In genomic region chr10:127398140-127398966, GRCh38 we compare ENCODE assay signal across 17 cellular contexts.
DNase-seq lines count a peak whose midpoint lies in the region; FAIRE-seq and TF ChIP-seq lines count a peak whose summit lies in the region.
"Had no signal": no experiment of that assay in that cellular context is flagged by ENCODE, and none has a peak within 500 bp of the region (broad histone marks: within the 10 kb centered on the region; RNA-seq: fewer than 3 reads in every experiment).

No MANE protein-coding gene starts in this region.

- in situ Hi-C loops in HAP-1 (cut with MboI; ENCODE audit: low sequenced_read_pairs), result no loop called here
- in situ Hi-C loops in G401 (cut with HindIII; ENCODE audit: low sequenced_read_pairs), result no loop called here

- no peak overlapping the region for H3K4me3 ChIP-seq in AG04450 (ENCODE audit: low read depth, low read length)
- no peak overlapping the region for H3K4me3 ChIP-seq in HAP-1
- H3K4me3 ChIP-seq: BLaER1, cardiac muscle cell, GM23338 had no signal

- no peaks in the 10 kb centered on the region for H3K4me1 ChIP-seq in HAP-1
- H3K4me1 ChIP-seq: BLaER1 had no signal

- CTCF ChIA-PET in AG04450 (lab: Charles Lee), result no interaction called here

- H3K27me3 ChIP-seq in AG04450 (ENCODE audit: control insufficient read depth, insufficient read depth, low read length) (no peaks in the 10 kb centered on the region), HAP-1 (ENCODE audit: low read depth) (no peaks in the 10 kb centered on the region)
- H3K27me3 ChIP-seq: BLaER1, cardiac muscle cell had no signal

- no peak for FAIRE-seq in HTR-8/SVneo (lab: Jason Lieb, UNC)
- FAIRE-seq: HepG2 had no signal

- POLR2A ChIA-PET in AG04450 (lab: Yijun Ruan, JAX), result no interaction called here

- TF ChIP-seq CTCF in AG04450 (IDR thresholded peaks at IDR 0.05; ENCODE audit: low read depth, low read length), result no peak

- DNase-seq in AG04450 (ENCODE audit: low read depth, low spot score) (peak; percentile 27), HTR-8/SVneo (ENCODE audit: insufficient read length, low spot score) (peak; percentile 34), caudate nucleus (lab: John Stamatoyannopoulos, UW) (peak in 23 of 61 donors; percentile 4 to 82 (median 21)), lung microvascular endothelial cell (ENCODE audit: low read depth in 2 of 2) (peak; percentile 10 to 48), medulla oblongata (ENCODE audit: extremely low spot score) (no peak), HAP-1 (ENCODE audit: low spot score in 2 of 2) (no peak), G401 (ENCODE audit: low spot score) (no peak), COR-L47 (lab: John Stamatoyannopoulos, UW) (no peak)
- DNase-seq: activated CD4-positive, CD25-positive, alpha-beta regulatory T cell treated with anti-CD3 and anti-CD28 coated beads, Interleukin-2, amount 50 U/mL, for 72 hours; activated T-cell treated with anti-CD3 and anti-CD28 coated beads, Interleukin-2, amount 50 U/mL, for 48 hours; naive thymus-derived CD8-positive, alpha-beta T cell; NCI-H1436; stimulated activated CD4-positive, alpha-beta T cell treated with anti-CD3 and anti-CD28 coated beads, Interleukin-12 subunit alpha, Interleukin-12 subunit beta, amount 100 ng/mL, for 4 hours had no signal

- H3K9me3 ChIP-seq in AG04450 (ENCODE audit: control insufficient read depth, insufficient read depth, low read length) (peaks cover 6% of the 10 kb centered on the region), HAP-1 (no peaks in the 10 kb centered on the region)
- H3K9me3 ChIP-seq: BLaER1 had no signal

- H3K36me3 ChIP-seq in HAP-1 (replicated peaks), result no peaks in the 10 kb centered on the region
- H3K36me3 ChIP-seq: BLaER1, cardiac muscle cell had no signal

- no peak overlapping the region for H3K27ac ChIP-seq in AG04450 (ENCODE audit: low read depth, low read length)
- peak overlapping the region; percentile 36 for H3K27ac ChIP-seq in caudate nucleus (ENCODE audit: low read depth, low read length)
- H3K27ac ChIP-seq: BLaER1, cardiac muscle cell had no signal

Comparison
In these comparisons a context has a peak if more than half of its experiments do, and no peak if none do; other contexts are left out.
1. DNase-seq: peak in AG04450 (single experiment), HTR-8/SVneo (single experiment) and lung microvascular endothelial cell (2 of 2); none in medulla oblongata (single experiment), HAP-1 (0 of 2), G401 (single experiment) and COR-L47 (single experiment).